In the genomic region with DNA sequence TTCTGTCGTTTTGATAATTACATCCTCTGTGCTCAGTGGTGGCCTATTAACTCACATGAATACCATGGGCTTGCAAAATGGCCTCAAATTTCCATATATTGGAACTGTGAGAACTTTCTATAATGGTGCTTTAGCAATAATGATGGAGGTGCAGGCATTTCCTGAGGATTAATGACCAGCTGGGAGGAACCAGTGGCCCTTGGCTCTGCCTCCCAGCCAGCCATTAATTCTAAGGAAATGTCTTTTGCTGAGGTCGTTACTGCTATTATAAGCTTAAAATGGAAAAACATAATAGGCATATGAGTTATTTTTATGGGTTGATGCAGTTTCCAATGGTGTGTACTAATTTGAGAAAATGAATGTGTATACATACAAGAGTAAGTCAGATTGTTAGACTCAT, we compare ENCODE assay signal across 22 cellular contexts. TPM values are rescaled to one million over a fixed set of nuclear protein-coding genes. Genes with fewer than 3 reads are reported as not detected.
DNase-seq lines count a peak whose midpoint lies in the region; ATAC-seq and TF ChIP-seq lines count a peak whose summit lies in the region.
"Had no signal": no experiment of that assay in that cellular context is flagged by ENCODE, and none has a peak within 500 bp of the region (broad histone marks: within the 10 kb centered on the region; RNA-seq: fewer than 3 reads in every experiment).

No MANE protein-coding gene starts in this region.

- peaks cover 9% of the 10 kb centered on the region for H3K36me3 ChIP-seq in IMR-90 (ENCODE audit: control insufficient read depth, insufficient read depth, low read length)

- in situ Hi-C loops in IMR-90 (cut with MboI; ENCODE audit: low sequenced_read_pairs), result no loop called here

- H3K4ac ChIP-seq in IMR-90 (ENCODE audit: low read depth, low read length), result no peak overlapping the region

- intact Hi-C loops in IMR-90 (cut with micrococcal nuclease), result no loop called here

- H3K4me1 Mint-ChIP-seq in chondrocyte (ENCODE audit: low read depth) (peaks cover 50% of the 10 kb centered on the region), mesothelial cell of epicardium (peaks cover 53% of the 10 kb centered on the region)
- H3K4me1 Mint-ChIP-seq in activated T-cell treated with anti-CD3 and anti-CD28 coated beads, Interleukin-2, amount 50 U/mL, for 24 hours (ENCODE audit: low read depth), result no peaks in the 10 kb centered on the region

- no peak overlapping the region for H3K56ac ChIP-seq in IMR-90 (ENCODE audit: extremely low read depth, insufficient read depth, low read length)

- no peaks in the 10 kb centered on the region for H3K27me3 ChIP-seq in IMR-90 (ENCODE audit: control insufficient read depth, insufficient read depth, low read length)
- H3K27me3 ChIP-seq: BLaER1 treated with 17β-estradiol and CSF1 and Interleukin-3, amounts not matched to agents 10 nM and 100 nM; SJCRH30 had no signal

- ATAC-seq in IMR-90 (ENCODE audit: low read depth), result no peak
- ATAC-seq in HG03442 (IDR thresholded peaks at IDR 0.05; ENCODE audit: unreplicated experiment), result no peak
- ATAC-seq: A549; CD8-positive, alpha-beta T cell; HepG2; PC-3 had no signal

- H3K27ac Mint-ChIP-seq in chondrocyte (ENCODE audit: unreplicated experiment) (peak overlapping the region; percentile 8), mesothelial cell of epicardium (peak overlapping the region; percentile 10)
- no peak overlapping the region for H3K27ac Mint-ChIP-seq in activated T-cell treated with anti-CD3 and anti-CD28 coated beads, Interleukin-2, amount 50 U/mL, for 24 hours
- H3K27ac Mint-ChIP-seq: CD8-positive, alpha-beta T cell had no signal

- peaks cover 81% of the 10 kb centered on the region for H4K20me1 ChIP-seq in IMR-90 (ENCODE audit: insufficient read depth, low read length)
- H4K20me1 ChIP-seq: BLaER1 treated with 17β-estradiol and CSF1 and Interleukin-3, amounts not matched to agents 10 nM and 100 nM had no signal

- no peak for TF ChIP-seq CTCF in IMR-90 (conservative IDR thresholded peaks at IDR 0.05; ENCODE audit: low read depth, low read length)
- TF ChIP-seq CTCF in chondrocyte (IDR thresholded peaks at IDR 0.05), result no peak
- no peak for TF ChIP-seq CTCF in mesothelial cell of epicardium (IDR thresholded peaks at IDR 0.05; ENCODE audit: unreplicated experiment)

- WGBS in IMR-90 (ENCODE audit: extremely low coverage in 2 of 2, insufficient read length in 1 of 2), 2 experiments, result no CpG with 5 or more reads among the region's 2 CpGs

- H3K9ac ChIP-seq in IMR-90 (ENCODE audit: low read depth, low read length), result no peak overlapping the region
- H3K9ac ChIP-seq: BLaER1 treated with 17β-estradiol and CSF1 and Interleukin-3, amounts not matched to agents 10 nM and 100 nM had no signal

- no peak for TF ChIP-seq RAD21 in IMR-90 (IDR thresholded peaks at IDR 0.05; ENCODE audit: low read length)

- H3K4me1 ChIP-seq in IMR-90 (ENCODE audit: control insufficient read depth, insufficient read depth, low read length), result peaks cover 25% of the 10 kb centered on the region
- H3K4me1 ChIP-seq: A549; BLaER1 treated with 17β-estradiol and CSF1 and Interleukin-3, amounts not matched to agents 10 nM and 100 nM; SJCRH30 had no signal

- 0 out of 2 replicates have a peak overlapping the region, but pooled peaks have one; percentile 36 for H3K23ac ChIP-seq in IMR-90 (ENCODE audit: low read depth, low read length)

- H3K27me3 Mint-ChIP-seq in chondrocyte (ENCODE audit: low read depth), result no peaks in the 10 kb centered on the region
- H3K27me3 Mint-ChIP-seq in mesothelial cell of epicardium (ENCODE audit: low read depth), result no peaks in the 10 kb centered on the region
- peaks cover 8% of the 10 kb centered on the region for H3K27me3 Mint-ChIP-seq in activated T-cell treated with anti-CD3 and anti-CD28 coated beads, Interleukin-2, amount 50 U/mL, for 24 hours

- H2AK9ac ChIP-seq in IMR-90 (replicated peaks; ENCODE audit: low read depth, low read length, poor library complexity), result no peak overlapping the region

- CTCF ChIA-PET in IMR-90 (lab: Yijun Ruan, JAX), result interaction anchor here (1.6 kb wide), 1 partner anchor 10 kb away, joined by 6 read pairs; no protein-coding TSS in a partner anchor

- H3K36me3 Mint-ChIP-seq in chondrocyte (ENCODE audit: low read depth), result peaks cover 8% of the 10 kb centered on the region
- peaks cover 17% of the 10 kb centered on the region for H3K36me3 Mint-ChIP-seq in mesothelial cell of epicardium
- H3K36me3 Mint-ChIP-seq in activated T-cell treated with anti-CD3 and anti-CD28 coated beads, Interleukin-2, amount 50 U/mL, for 24 hours (ENCODE audit: low read depth), result no peaks in the 10 kb centered on the region
- H3K36me3 Mint-ChIP-seq: CD8-positive, alpha-beta T cell had no signal

- POLR2A ChIA-PET in IMR-90 (lab: Charles Lee; ENCODE audit: unreplicated experiment), result no interaction called here

- dilution Hi-C loops in IMR-90 (cut with HindIII; ENCODE audit: low sequenced_read_pairs, unreplicated experiment), result no loop called here

- H2BK5ac ChIP-seq in IMR-90 (ENCODE audit: low read depth, low read length, poor library complexity, severe bottlenecking), result peak overlapping the region; percentile 44

- no peak overlapping the region for H3K27ac ChIP-seq in IMR-90 (ENCODE audit: insufficient read depth, low read length)
- H3K27ac ChIP-seq: A549; BLaER1 treated with 17β-estradiol and CSF1 and Interleukin-3, amounts not matched to agents 10 nM and 100 nM; SJCRH30 had no signal

- no peak overlapping the region for H2BK15ac ChIP-seq in IMR-90 (ENCODE audit: low read depth, low read length)

- no peak overlapping the region for H4K91ac ChIP-seq in IMR-90 (ENCODE audit: insufficient read depth, low read depth, low read length)

- H3K79me1 ChIP-seq in IMR-90 (ENCODE audit: low read depth in 1 of 2, low read length in 2 of 2), result peaks cover 16 to 63% of the 10 kb centered on the region in 2 experiments

- H4K8ac ChIP-seq in IMR-90 (ENCODE audit: low read depth in 2 of 2, low read length in 2 of 2), result peak overlapping the region in 1 of 2 experiments; percentile 24; a peak in 1 of 4 replicates

- H3K4me3 ChIP-seq in IMR-90 (ENCODE audit: insufficient read depth, low read depth, low read length), result no peak overlapping the region
- H3K4me3 ChIP-seq: A549; BLaER1 treated with 17β-estradiol and CSF1 and Interleukin-3, amounts not matched to agents 10 nM and 100 nM; SJCRH30 had no signal

- no peak overlapping the region for H2AK5ac ChIP-seq in IMR-90 (ENCODE audit: low read depth, low read length)

- H3K9me1 ChIP-seq in IMR-90 (ENCODE audit: insufficient read depth, low read length), result peaks cover 34% of the 10 kb centered on the region

- no TSS peak for BruUV-seq in IMR-90 (replicated peaks; lab: Mats Ljungman, UMichigan)

- no peak overlapping the region for H3K18ac ChIP-seq in IMR-90 (ENCODE audit: low read depth, low read length)

- no peak overlapping the region for H4K5ac ChIP-seq in IMR-90 (ENCODE audit: low read depth, low read length)

- no peak overlapping the region for H2BK20ac ChIP-seq in IMR-90 (ENCODE audit: low read depth, low read length)

- no peak overlapping the region for H3K4me2 ChIP-seq in IMR-90 (ENCODE audit: low read depth, low read length)
- H3K4me2 ChIP-seq: A549; BLaER1 treated with 17β-estradiol and CSF1 and Interleukin-3, amounts not matched to agents 10 nM and 100 nM had no signal

- no peak overlapping the region for H2BK120ac ChIP-seq in IMR-90 (ENCODE audit: low read depth, low read length)

- no peak overlapping the region for H2AFZ ChIP-seq in IMR-90 (replicated peaks; ENCODE audit: low read length, poor library complexity)

- no peaks in the 10 kb centered on the region for H3K9me3 ChIP-seq in IMR-90 (ENCODE audit: control insufficient read depth, insufficient read depth, low read length)
- H3K9me3 ChIP-seq: A549; BLaER1 treated with 17β-estradiol and CSF1 and Interleukin-3, amounts not matched to agents 10 nM and 100 nM; SJCRH30 had no signal

- no peak for TF ChIP-seq POLR2A in IMR-90 (IDR thresholded peaks at IDR 0.05; ENCODE audit: low read depth, low read length)

- H3K4me3 Mint-ChIP-seq in chondrocyte (ENCODE audit: unreplicated experiment), result no peak overlapping the region
- no peak overlapping the region for H3K4me3 Mint-ChIP-seq in mesothelial cell of epicardium
- no peak overlapping the region for H3K4me3 Mint-ChIP-seq in activated T-cell treated with anti-CD3 and anti-CD28 coated beads, Interleukin-2, amount 50 U/mL, for 24 hours
- H3K4me3 Mint-ChIP-seq: CD8-positive, alpha-beta T cell had no signal

- H3K14ac ChIP-seq in IMR-90 (replicated peaks; ENCODE audit: low read depth, low read length), result no peak overlapping the region; the same call in 1 of the 2 replicates

- peak; percentile 26 for DNase-seq in EH (ENCODE audit: low read depth)
- DNase-seq in IMR-90, result no peak
- no peak for DNase-seq in chondrocyte (ENCODE audit: low spot score)
- no peak for DNase-seq in mesothelial cell of epicardium (ENCODE audit: low spot score in 2 of 2, unreplicated experiment in 2 of 2)
- DNase-seq in superior temporal gyrus (ENCODE audit: extremely low spot score), result no peak
- no peak for DNase-seq in medulla oblongata (ENCODE audit: extremely low spot score)
- no peak for DNase-seq in activated T-cell treated with anti-CD3 and anti-CD28 coated beads, Interleukin-2, amount 50 U/mL, for 24 hours
- DNase-seq: CD8-positive, alpha-beta T cell; DMS53; HCEC 1CT; KG1; MV-4-11; NCI-H1417; NCI-H187 treated with DMSO at 0.1 percent for 48 hours; NCI-H226; NCI-H526; PC-3; SJCRH30 had no signal

- no peaks in the 10 kb centered on the region for H3K9me3 Mint-ChIP-seq in chondrocyte (ENCODE audit: low read depth)
- no peaks in the 10 kb centered on the region for H3K9me3 Mint-ChIP-seq in mesothelial cell of epicardium
- no peaks in the 10 kb centered on the region for H3K9me3 Mint-ChIP-seq in activated T-cell treated with anti-CD3 and anti-CD28 coated beads, Interleukin-2, amount 50 U/mL, for 24 hours
- H3K9me3 Mint-ChIP-seq: CD8-positive, alpha-beta T cell had no signal

TF ChIP-seq in IMR-90, 13 proteins besides CTCF, POLR2A, EP300 and RAD21 (continues in another document):
- TF ChIP-seq CEBPB (IDR thresholded peaks at IDR 0.05; ENCODE audit: low read depth, low read length) (no peak), CHD1 (IDR thresholded peaks at IDR 0.05; ENCODE audit: low read depth, low read length) (no peak), MAFK (IDR thresholded peaks at IDR 0.05; ENCODE audit: low read depth, low read length) (no peak), FOS (IDR thresholded peaks at IDR 0.05; ENCODE audit: low read depth, low read length) (no peak), NFE2L2 (IDR thresholded peaks at IDR 0.05; ENCODE audit: low read depth, low read length) (no peak)

RNA-seq across cellular contexts. Expression of gene HMGA2, which starts 33.6 kb away (rescaled TPM):
- total RNA-seq in IMR-90 (2012; rRNA removed), result 72.4 and 130 TPM in 2 replicates
- 108 and 119 TPM in 2 replicates for polyA plus RNA-seq in IMR-90 (2012; rRNA removed)
- polyA plus RNA-seq in IMR-90 (2012; cell fraction: cytosol; rRNA removed), result 84.5 and 106 TPM in 2 replicates
- 141 and 145 TPM in 2 replicates for polyA plus RNA-seq in IMR-90 (2012; cell fraction: nucleus; rRNA removed; ENCODE audit: low replicate concordance)
- 18.6 to 23.0 TPM (median 19.6 TPM) in 3 replicates for total RNA-seq in chondrocyte
- total RNA-seq in mesothelial cell of epicardium, result 205 to 231 TPM (median 220 TPM) in 3 replicates
- total RNA-seq: CD8-positive, alpha-beta T cell had no signal
